Comparison of ENCODE assay signal across 26 cellular contexts in genomic region chr6:151975795-151976194, GRCh38.
"Had no signal": no experiment of that assay in that cellular context is flagged by ENCODE, and none has a peak within 500 bp of the region (broad histone marks: within the 10 kb centered on the region; RNA-seq: fewer than 3 reads in every experiment).

No MANE protein-coding gene starts in this region.

- DNase-seq: stimulated activated CD4-positive, alpha-beta T cell treated with anti-CD3 and anti-CD28 coated beads, Interleukin-2, amount 100 ng/mL, for 48 hours; stimulated activated CD4-positive, alpha-beta T cell treated with anti-CD3 and anti-CD28 coated beads, Interleukin-4, amount 100 ng/mL, for 1 hour; stimulated activated CD4-positive, alpha-beta T cell treated with anti-CD3 and anti-CD28 coated beads, Interleukin-4, amount 100 ng/mL, for 24 hours; stimulated activated CD4-positive, alpha-beta T cell treated with anti-CD3 and anti-CD28 coated beads, Interleukin-4, amount 100 ng/mL, for 4 hours; stimulated activated CD8-positive, alpha-beta memory T cell treated with anti-CD3 and anti-CD28 coated beads, Interleukin-4, amount 100 ng/mL, for 48 hours; stimulated activated naive B cell treated with anti-CD40 and anti-IgM and Interleukin-4, amounts not matched to agents 10 μg/mL and 1 μg/mL and 100 μg/mL, for 72 hours; stimulated activated naive CD4-positive, alpha-beta T cell; stimulated activated naive CD4-positive, alpha-beta T cell treated with Interleukin-2 at 50 U/mL for 16 hours; stimulated activated naive CD8-positive, alpha-beta T cell treated with anti-CD3 and anti-CD28 coated beads, Interleukin-15, amount 100 ng/mL, for 72 hours; stimulated activated naive CD8-positive, alpha-beta T cell treated with anti-CD3 and anti-CD28 coated beads, Interleukin-15, Interleukin-2, amounts not matched to agents 100 U/mL and 50 U/mL, for 24 hours; stomach; substantia nigra; testis; thyroid gland; tibial artery; transverse colon; trophoblast cell; upper lobe of left lung; upper lobe of right lung; uterus had no signal

- H3K4me3 ChIP-seq: stomach, suprapubic skin, testis, thoracic aorta, thyroid gland, tibial artery, tibial nerve, transverse colon, upper lobe of left lung, upper lobe of right lung, uterus, vagina had no signal

- ATAC-seq: stimulated activated effector memory CD8-positive, alpha-beta T cell treated with anti-CD3 and anti-CD28 coated beads, Interleukin-12 subunit alpha, Interleukin-12 subunit beta, amount 100 ng/mL, for 72 hours; stimulated activated memory B cell treated with anti-CD40 and anti-IgM and Interleukin-4, amounts not matched to agents 10 μg/mL and 1 μg/mL and 100 μg/mL, for 72 hours; stimulated activated naive B cell treated with anti-CD40 and anti-IgM and Interleukin-4, amounts not matched to agents 10 μg/mL and 1 μg/mL and 100 μg/mL, for 72 hours; stimulated activated naive CD8-positive, alpha-beta T cell treated with anti-CD3 and anti-CD28 coated beads, Interleukin-15, amount 100 ng/mL, for 72 hours; stimulated activated naive CD8-positive, alpha-beta T cell treated with anti-CD3 and anti-CD28 coated beads, Interleukin-15, Interleukin-2, amounts not matched to agents 100 U/mL and 50 U/mL, for 24 hours; upper lobe of right lung had no signal

- H3K36me3 ChIP-seq: stomach, suprapubic skin, thoracic aorta, thyroid gland, tibial artery, tibial nerve, transverse colon, upper lobe of left lung, upper lobe of right lung, uterus, vagina had no signal

- H3K27me3 ChIP-seq: stomach, suprapubic skin, testis, thyroid gland, tibial artery, tibial nerve, transverse colon, upper lobe of left lung, upper lobe of right lung, uterus, vagina had no signal

- H3K4me1 ChIP-seq: stomach, suprapubic skin, testis, thyroid gland, tibial artery, tibial nerve, transverse colon, upper lobe of left lung, upper lobe of right lung had no signal

- H3K9me3 ChIP-seq: stomach, suprapubic skin, testis, thoracic aorta, thyroid gland, tibial artery, transverse colon, upper lobe of left lung, upper lobe of right lung, uterus, vagina had no signal

- H3K27ac ChIP-seq: stomach, suprapubic skin, testis, thoracic aorta, thyroid gland, tibial artery, tibial nerve, transverse colon, upper lobe of left lung, upper lobe of right lung, uterus, vagina had no signal
